10 cellular contexts compared by ENCODE assay signal in the genomic region with DNA sequence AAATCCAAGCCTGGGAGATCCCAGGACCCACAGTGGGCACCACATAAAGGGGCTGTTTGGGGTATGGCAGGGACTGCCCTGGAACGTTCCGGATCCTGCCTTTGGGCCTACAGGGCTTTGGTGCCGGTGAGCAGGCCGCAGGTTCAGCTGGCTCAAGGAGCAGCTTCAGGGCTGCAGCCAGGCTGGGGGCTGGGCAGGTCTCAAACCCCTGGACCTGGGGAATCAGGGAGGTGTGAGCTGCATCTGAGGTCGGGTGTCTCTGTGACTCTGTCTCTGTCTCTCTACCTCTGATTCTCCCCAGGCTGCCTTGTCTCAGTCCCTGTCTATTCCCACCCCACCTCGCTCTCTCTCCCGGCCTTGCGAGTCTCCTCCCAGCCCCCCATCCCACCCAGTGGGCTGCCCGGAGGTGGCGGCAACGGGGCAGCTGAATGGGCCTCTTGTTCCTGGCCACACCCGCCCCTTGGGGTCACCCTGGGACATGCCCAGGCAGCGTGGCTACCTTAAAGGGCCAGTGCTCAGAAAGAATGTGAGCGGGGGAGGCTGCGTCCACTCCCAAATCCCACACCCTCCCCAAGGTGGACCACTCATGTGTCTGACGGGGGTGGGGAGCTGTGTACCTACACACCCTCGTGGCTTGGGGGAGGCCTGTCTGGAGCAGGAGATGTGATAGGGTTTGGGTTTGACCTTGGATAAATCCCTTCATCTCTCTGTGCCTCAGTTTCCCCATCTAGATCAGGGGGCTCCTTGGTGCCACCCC. TPM values are rescaled to one million over a fixed set of nuclear protein-coding genes. Genes with fewer than 3 reads are reported as not detected.
DNase-seq lines count a peak whose midpoint lies in the region; ATAC-seq and TF ChIP-seq lines count a peak whose summit lies in the region.
"Had no signal": no experiment of that assay in that cellular context is flagged by ENCODE, and none has a peak within 500 bp of the region (broad histone marks: within the 10 kb centered on the region; RNA-seq: fewer than 3 reads in every experiment).

No MANE protein-coding gene starts in this region.

- no peak for TF ChIP-seq POLR2A in spleen (IDR thresholded peaks at IDR 0.05)

- H3K27me3 ChIP-seq in left lung, result no peaks in the 10 kb centered on the region
- no peaks in the 10 kb centered on the region for H3K27me3 ChIP-seq in spleen (replicated peaks in 1 of 7)
- H3K27me3 ChIP-seq in Karpas-422 (ENCODE audit: low read length), result no peaks in the 10 kb centered on the region

- H3K4me1 ChIP-seq in HEK293 (ENCODE audit: control insufficient read depth, insufficient read depth, low read length), result no peaks in the 10 kb centered on the region
- peaks cover 25 to 62% of the 10 kb centered on the region in 2 donors for H3K4me1 ChIP-seq in left lung
- H3K4me1 ChIP-seq in spleen, result peaks cover 12 to 79% (median 47%) of the 10 kb centered on the region in 6 donors
- no peaks in the 10 kb centered on the region for H3K4me1 ChIP-seq in Karpas-422 (ENCODE audit: low read length)

- peaks cover 10% of the 10 kb centered on the region; the same call in 1 of the 2 replicates for H4K20me1 ChIP-seq in Karpas-422 (ENCODE audit: insufficient read depth, low read depth, low read length)

- H3K4me2 ChIP-seq in Karpas-422 (ENCODE audit: low read depth, low read length, poor library complexity, severe bottlenecking), result no peak overlapping the region

- CTCF ChIA-PET in HEK293 (lab: Yijun Ruan, JAX), result interaction anchor here (0.5 to 0.8 kb wide), 5 partner anchors 31 to 95 kb away, joined by 3 to 5 read pairs (median 4); no protein-coding TSS in a partner anchor

- no peaks in the 10 kb centered on the region for H3K9me2 ChIP-seq in Karpas-422 (replicated peaks; ENCODE audit: insufficient read depth, low read length)

- H3K79me2 ChIP-seq in Karpas-422 (ENCODE audit: low read length), result no peaks in the 10 kb centered on the region

- H3K36me3 ChIP-seq in HEK293 (ENCODE audit: control insufficient read depth in 2 of 2, insufficient read depth in 1 of 2, low read length in 2 of 2) (peaks cover 0 to 4% of the 10 kb centered on the region in 2 experiments; a peak in 1 of 3 replicates), left lung (peaks cover 0 to 20% of the 10 kb centered on the region in 2 donors), spleen (peaks cover 0 to 54% (median 1%) of the 10 kb centered on the region in 6 donors), Karpas-422 (ENCODE audit: insufficient read depth, low read length) (no peaks in the 10 kb centered on the region)

- intact Hi-C loops in left lung (cut with DNase I), result no loop called here
- intact Hi-C loops in spleen (cut with DNase I; ENCODE audit: low total_unique reads), result no loop called here

- no peak for TF ChIP-seq CTCF in HEK293 (tag by site-specific recombination; IDR thresholded peaks at IDR 0.05)
- TF ChIP-seq CTCF in left lung (IDR thresholded peaks at IDR 0.05), result no peak
- TF ChIP-seq CTCF in spleen (IDR thresholded peaks at IDR 0.05 in 8 of 11, conservative IDR thresholded peaks at IDR 0.05 in 3 of 11), result no peak

- DNase-seq in caudate nucleus (lab: John Stamatoyannopoulos, UW), result peak in 38 of 61 donors; percentile 5 to 59 (median 21)
- peak in 1 of 2 donors; percentile 63 for DNase-seq in left lung
- DNase-seq in spleen, result no peak
- no peak for DNase-seq in Karpas-422
- DNase-seq in KG1 (lab: John Stamatoyannopoulos, UW), result no peak
- no peak for DNase-seq in NCI-H1436 (lab: John Stamatoyannopoulos, UW)
- DNase-seq: NCI-H226 had no signal

- WGBS in spleen, 5 donors, result 51 to 69% (median 56%) methylated on average over 14 to 17 of the region's 17 CpGs

- no peaks in the 10 kb centered on the region for H3K9me3 ChIP-seq in HEK293 (ENCODE audit: control insufficient read depth, insufficient read depth, low read depth, low read length)
- no peaks in the 10 kb centered on the region for H3K9me3 ChIP-seq in left lung
- no peaks in the 10 kb centered on the region for H3K9me3 ChIP-seq in spleen
- no peaks in the 10 kb centered on the region for H3K9me3 ChIP-seq in Karpas-422 (ENCODE audit: low read length)

- H3K4me3 ChIP-seq in HEK293 (ENCODE audit: low read depth, low read length), result no peak overlapping the region
- no peak overlapping the region for H3K4me3 ChIP-seq in left lung
- no peak overlapping the region for H3K4me3 ChIP-seq in spleen
- no peak overlapping the region for H3K4me3 ChIP-seq in Karpas-422 (ENCODE audit: low read length)

- H2AFZ ChIP-seq in Karpas-422 (ENCODE audit: low read length), result no peak overlapping the region

- H3K27ac ChIP-seq in HEK293 (ENCODE audit: extremely low read depth, low read depth, low read length) (no peak overlapping the region), caudate nucleus (ENCODE audit: low read depth, low read length) (peak overlapping the region; percentile 97), left lung (peak overlapping the region; percentile 37 to 87), spleen (peak overlapping the region in 7 of 8 donors; percentile 9 to 86 (median 74)), Karpas-422 (ENCODE audit: low read length) (no peak overlapping the region)
- H3K27ac ChIP-seq: VCaP had no signal

- POLR2A ChIA-PET in HEK293 (lab: Yijun Ruan, JAX), result no interaction called here

- no peak overlapping the region for H3K9ac ChIP-seq in Karpas-422 (ENCODE audit: low read length)

- peak; percentile 72 for ATAC-seq in left lung
- no peak for ATAC-seq in HG02852 (IDR thresholded peaks at IDR 0.05; ENCODE audit: unreplicated experiment)

TF ChIP-seq in HEK293, 187 proteins besides CTCF, POLR2A, EP300 and RAD21:
- TF ChIP-seq ZNF16 (tag by site-specific recombination; IDR thresholded peaks at IDR 0.05; ENCODE audit: low read depth) (no peak), ZNF350 (tag by site-specific recombination; IDR thresholded peaks at IDR 0.05) (no peak), ZNF521 (tag by site-specific recombination; IDR thresholded peaks at IDR 0.05) (no peak), EGR2 (tag by site-specific recombination; IDR thresholded peaks at IDR 0.05; ENCODE audit: low read depth) (peak; percentile 19; the same call in 1 of the 2 replicates), ZNF555 (tag by site-specific recombination; conservative IDR thresholded peaks at IDR 0.05) (no peak), ZNF473 (tag by site-specific recombination; IDR thresholded peaks at IDR 0.05) (no peak), GFI1B (tag by site-specific recombination; IDR thresholded peaks at IDR 0.05) (no peak), ZNF830 (tag by site-specific recombination; IDR thresholded peaks at IDR 0.05; ENCODE audit: low read depth) (no peak), SP7 (tag by site-specific recombination; IDR thresholded peaks at IDR 0.05) (no peak), ZNF426 (tag by site-specific recombination; IDR thresholded peaks at IDR 0.05) (no peak), ZNF660 (tag by site-specific recombination; IDR thresholded peaks at IDR 0.05) (no peak), ZNF600 (tag by site-specific recombination; IDR thresholded peaks at IDR 0.05) (peak; percentile 79), ZBTB7A (tag by site-specific recombination; IDR thresholded peaks at IDR 0.05; ENCODE audit: low read depth) (no peak), ZNF132 (tag by site-specific recombination; IDR thresholded peaks at IDR 0.05; ENCODE audit: borderline replicate concordance) (no peak)
- TF ChIP-seq, protein P1, sequence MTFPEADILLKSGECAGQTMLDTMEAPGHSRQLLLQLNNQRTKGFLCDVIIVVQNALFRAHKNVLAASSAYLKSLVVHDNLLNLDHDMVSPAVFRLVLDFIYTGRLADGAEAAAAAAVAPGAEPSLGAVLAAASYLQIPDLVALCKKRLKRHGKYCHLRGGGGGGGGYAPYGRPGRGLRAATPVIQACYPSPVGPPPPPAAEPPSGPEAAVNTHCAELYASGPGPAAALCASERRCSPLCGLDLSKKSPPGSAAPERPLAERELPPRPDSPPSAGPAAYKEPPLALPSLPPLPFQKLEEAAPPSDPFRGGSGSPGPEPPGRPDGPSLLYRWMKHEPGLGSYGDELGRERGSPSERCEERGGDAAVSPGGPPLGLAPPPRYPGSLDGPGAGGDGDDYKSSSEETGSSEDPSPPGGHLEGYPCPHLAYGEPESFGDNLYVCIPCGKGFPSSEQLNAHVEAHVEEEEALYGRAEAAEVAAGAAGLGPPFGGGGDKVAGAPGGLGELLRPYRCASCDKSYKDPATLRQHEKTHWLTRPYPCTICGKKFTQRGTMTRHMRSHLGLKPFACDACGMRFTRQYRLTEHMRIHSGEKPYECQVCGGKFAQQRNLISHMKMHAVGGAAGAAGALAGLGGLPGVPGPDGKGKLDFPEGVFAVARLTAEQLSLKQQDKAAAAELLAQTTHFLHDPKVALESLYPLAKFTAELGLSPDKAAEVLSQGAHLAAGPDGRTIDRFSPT (tag by site-specific recombination; IDR thresholded peaks at IDR 0.05), result 0 out of 2 replicates have a peak, but pooled peaks have one; percentile 31

RNA-seq across cellular contexts. Expression of gene NFIC, which starts 31.1 kb away (rescaled TPM):
- total RNA-seq in left lung, result 100 to 1,000 TPM; 138 to 163 TPM
- 100 to 1,000 TPM in 2 of 7 donors, 10 to 100 TPM in 5; 65.4 to 125 (median 77.1) TPM for total RNA-seq in spleen
- 10 to 100 TPM in 1 of 3 donors, 1 to 10 TPM in 2; 4.1 to 23.4 (median 4.2) TPM for polyA plus RNA-seq in spleen
- total RNA-seq in Karpas-422 (2014; rRNA removed; shearing (Covaris generic); ENCODE audit: low replicate concordance), result 0.82 and 4.4 TPM in 2 replicates

Comparison
In these comparisons a context has a peak if more than half of its experiments do, and no peak if none do; other contexts are left out.
1. H3K27ac ChIP-seq: peak in caudate nucleus (single experiment), left lung (2 of 2) and spleen (7 of 8); none in HEK293 (single experiment) and Karpas-422 (single experiment).
2. DNase-seq: peak in caudate nucleus (38 of 61); none in spleen (single experiment), Karpas-422 (single experiment), KG1 (single experiment) and NCI-H1436 (single experiment).
3. RNA of gene NFIC, which starts 31.1 kb away (total RNA-seq): 138 to 163 TPM in left lung and 65.4 to 125 TPM in spleen; 0.82 to 4.4 TPM in Karpas-422; every median in the first group is over 10 times any median in the second.